In genomic region chr4:42412251-42412650, GRCh38 we compare ENCODE assay signal across 16 cellular contexts. TPM values are rescaled to one million over a fixed set of nuclear protein-coding genes. Genes with fewer than 3 reads are reported as not detected.
DNase-seq lines count a peak whose midpoint lies in the region; ATAC-seq and TF ChIP-seq lines count a peak whose summit lies in the region.
"Had no signal": no experiment of that assay in that cellular context is flagged by ENCODE, and none has a peak within 500 bp of the region (broad histone marks: within the 10 kb centered on the region; RNA-seq: fewer than 3 reads in every experiment).

No MANE protein-coding gene starts in this region.

- H3K36me3 ChIP-seq in brain microvascular endothelial cell (replicated peaks) = no peaks in the 10 kb centered on the region
- no peaks in the 10 kb centered on the region for H3K36me3 ChIP-seq in thoracic aorta
- H3K36me3 ChIP-seq: colonic mucosa had no signal

- no peaks in the 10 kb centered on the region for H3K27me3 ChIP-seq in brain microvascular endothelial cell (replicated peaks)
- no peaks in the 10 kb centered on the region for H3K27me3 ChIP-seq in thoracic aorta (replicated peaks; ENCODE audit: insufficient read depth)
- H3K27me3 ChIP-seq: colonic mucosa, testis had no signal

- no peak overlapping the region for H3K4me3 Mint-ChIP-seq in activated CD8-positive, alpha-beta memory T cell treated with anti-CD3 and anti-CD28 coated beads, Interleukin-2, amount 10 ng/mL, durations not matched to agents 7 days and 5 days
- H3K4me3 Mint-ChIP-seq in T-helper 2 cell treated with Interferon-gamma antibody and Interleukin-4, amounts not matched to agents 5 μg/mL and 100 μg/mL, for 36 hours = no peak overlapping the region
- H3K4me3 Mint-ChIP-seq: activated T-cell treated with anti-CD3 and anti-CD28 coated beads, Interleukin-2, amount 50 U/mL, for 72 hours; IgD-negative memory B cell; naive thymus-derived CD8-positive, alpha-beta T cell had no signal

- peaks cover 5 to 15% of the 10 kb centered on the region in 2 donors for H3K4me1 ChIP-seq in thoracic aorta (ENCODE audit: control insufficient read depth in 1 of 2, low read depth in 2 of 2)
- H3K4me1 ChIP-seq: colonic mucosa, testis had no signal

- H3K9me3 Mint-ChIP-seq in activated CD8-positive, alpha-beta memory T cell treated with anti-CD3 and anti-CD28 coated beads, Interleukin-2, amount 10 ng/mL, durations not matched to agents 7 days and 5 days (ENCODE audit: low read depth) = no peaks in the 10 kb centered on the region
- H3K9me3 Mint-ChIP-seq in T-helper 2 cell treated with Interferon-gamma antibody and Interleukin-4, amounts not matched to agents 5 μg/mL and 100 μg/mL, for 36 hours = no peaks in the 10 kb centered on the region
- H3K9me3 Mint-ChIP-seq: activated T-cell treated with anti-CD3 and anti-CD28 coated beads, Interleukin-2, amount 50 U/mL, for 72 hours; IgD-negative memory B cell; naive thymus-derived CD8-positive, alpha-beta T cell had no signal

- CTCF ChIA-PET in activated CD8-positive, alpha-beta memory T cell treated with anti-CD3 and anti-CD28 coated beads, Interleukin-2, amount 10 ng/mL, durations not matched to agents 7 days and 5 days (lab: Charles Lee) = no interaction called here

- peaks cover 7% of the 10 kb centered on the region for H3K36me3 Mint-ChIP-seq in activated CD8-positive, alpha-beta memory T cell treated with anti-CD3 and anti-CD28 coated beads, Interleukin-2, amount 10 ng/mL, durations not matched to agents 7 days and 5 days
- H3K36me3 Mint-ChIP-seq in T-helper 2 cell treated with Interferon-gamma antibody and Interleukin-4, amounts not matched to agents 5 μg/mL and 100 μg/mL, for 36 hours (ENCODE audit: low read depth) = peaks cover 6% of the 10 kb centered on the region

- no peaks in the 10 kb centered on the region for H3K9me3 ChIP-seq in thoracic aorta
- H3K9me3 ChIP-seq: colonic mucosa, testis had no signal

- ATAC-seq in thoracic aorta (ENCODE audit: insufficient number of reproducible peaks, low FRiP score, low read depth) = peak; percentile 69
- ATAC-seq in activated CD8-positive, alpha-beta memory T cell treated with anti-CD3 and anti-CD28 coated beads, Interleukin-2, amount 10 ng/mL, durations not matched to agents 7 days and 5 days = no peak
- ATAC-seq: activated T-cell treated with anti-CD3 and anti-CD28 coated beads, Interleukin-2, amount 50 U/mL, for 72 hours; naive thymus-derived CD8-positive, alpha-beta T cell had no signal

- no peaks in the 10 kb centered on the region for H3K27me3 Mint-ChIP-seq in activated CD8-positive, alpha-beta memory T cell treated with anti-CD3 and anti-CD28 coated beads, Interleukin-2, amount 10 ng/mL, durations not matched to agents 7 days and 5 days
- no peaks in the 10 kb centered on the region for H3K27me3 Mint-ChIP-seq in T-helper 2 cell treated with Interferon-gamma antibody and Interleukin-4, amounts not matched to agents 5 μg/mL and 100 μg/mL, for 36 hours (ENCODE audit: low read depth)
- H3K27me3 Mint-ChIP-seq: IgD-negative memory B cell; naive thymus-derived CD8-positive, alpha-beta T cell had no signal

- TF ChIP-seq CTCF in brain microvascular endothelial cell (IDR thresholded peaks at IDR 0.05; ENCODE audit: low read depth, low read length, missing control alignments) = no peak
- TF ChIP-seq CTCF in thoracic aorta (IDR thresholded peaks at IDR 0.05) = no peak

- in situ Hi-C loops in brain microvascular endothelial cell (cut with HindIII; ENCODE audit: low pct_ligation_motif_present, low sequenced_read_pairs) = no loop called here

- no peak overlapping the region for H3K27ac Mint-ChIP-seq in activated CD8-positive, alpha-beta memory T cell treated with anti-CD3 and anti-CD28 coated beads, Interleukin-2, amount 10 ng/mL, durations not matched to agents 7 days and 5 days
- H3K27ac Mint-ChIP-seq in T-helper 2 cell treated with Interferon-gamma antibody and Interleukin-4, amounts not matched to agents 5 μg/mL and 100 μg/mL, for 36 hours = no peak overlapping the region
- H3K27ac Mint-ChIP-seq: activated T-cell treated with anti-CD3 and anti-CD28 coated beads, Interleukin-2, amount 50 U/mL, for 72 hours; IgD-negative memory B cell; naive thymus-derived CD8-positive, alpha-beta T cell had no signal

- no peaks in the 10 kb centered on the region for H3K4me1 Mint-ChIP-seq in activated CD8-positive, alpha-beta memory T cell treated with anti-CD3 and anti-CD28 coated beads, Interleukin-2, amount 10 ng/mL, durations not matched to agents 7 days and 5 days
- no peaks in the 10 kb centered on the region for H3K4me1 Mint-ChIP-seq in T-helper 2 cell treated with Interferon-gamma antibody and Interleukin-4, amounts not matched to agents 5 μg/mL and 100 μg/mL, for 36 hours (ENCODE audit: low read depth)
- H3K4me1 Mint-ChIP-seq: IgD-negative memory B cell; naive thymus-derived CD8-positive, alpha-beta T cell had no signal

- no peak overlapping the region for H3K4me3 ChIP-seq in brain microvascular endothelial cell (ENCODE audit: low read depth, low read length)
- H3K4me3 ChIP-seq in thoracic aorta = peak overlapping the region; percentile 34
- H3K4me3 ChIP-seq: colonic mucosa, testis had no signal

- DNase-seq in HCEC 1CT (peak; percentile 1), brain microvascular endothelial cell (peak; percentile 54), iris pigment epithelial cell (ENCODE audit: low read depth) (peak; percentile 90), thoracic aorta (ENCODE audit: low spot score) (no peak), NCI-H526 (lab: John Stamatoyannopoulos, UW) (no peak)
- no peak for DNase-seq in effector CD8-positive, alpha-beta T cell (lab: John Stamatoyannopoulos, UW)
- no peak for DNase-seq in activated CD8-positive, alpha-beta memory T cell treated with anti-CD3 and anti-CD28 coated beads, Interleukin-2, amount 10 ng/mL, durations not matched to agents 7 days and 5 days
- DNase-seq in T-helper 2 cell treated with Interferon-gamma antibody and Interleukin-4, amounts not matched to agents 5 μg/mL and 100 μg/mL, for 36 hours (ENCODE audit: low spot score) = no peak
- DNase-seq: activated T-cell treated with anti-CD3 and anti-CD28 coated beads, Interleukin-2, amount 50 U/mL, for 72 hours; colonic mucosa; DMS79; naive thymus-derived CD8-positive, alpha-beta T cell; RPMI8226; testis; WERI-Rb-1 had no signal

- H3K27ac ChIP-seq in brain microvascular endothelial cell (peak overlapping the region; percentile 55), thoracic aorta (peak overlapping the region; percentile 6 to 54)
- H3K27ac ChIP-seq: colonic mucosa, testis, WERI-Rb-1 had no signal

RNA-seq across cellular contexts. Expression of gene SHISA3, which starts 15.0 kb away (rescaled TPM):
- 10 to 100 TPM; 15.0 to 30.1 TPM for total RNA-seq in thoracic aorta
- under 1 TPM; 0.35 to 0.61 TPM for total RNA-seq in activated CD8-positive, alpha-beta memory T cell treated with anti-CD3 and anti-CD28 coated beads, Interleukin-2, amount 10 ng/mL, durations not matched to agents 7 days and 5 days
- total RNA-seq: naive thymus-derived CD8-positive, alpha-beta T cell had no signal

Comparison
In these comparisons a context has a peak if more than half of its experiments do, and no peak if none do; other contexts are left out.
1. DNase-seq: peak in HCEC 1CT (single experiment), brain microvascular endothelial cell (single experiment) and iris pigment epithelial cell (single experiment); none in thoracic aorta (single experiment), effector CD8-positive, alpha-beta T cell (single experiment), activated CD8-positive, alpha-beta memory T cell treated with anti-CD3 and anti-CD28 coated beads, Interleukin-2, amount 10 ng/mL, durations not matched to agents 7 days and 5 days (single experiment), T-helper 2 cell treated with Interferon-gamma antibody and Interleukin-4, amounts not matched to agents 5 μg/mL and 100 μg/mL, for 36 hours (single experiment) and NCI-H526 (0 of 2).
2. RNA of gene SHISA3, which starts 15.0 kb away (total RNA-seq): 15.0 to 30.1 TPM in thoracic aorta; 0.35 to 0.61 TPM in activated CD8-positive, alpha-beta memory T cell treated with anti-CD3 and anti-CD28 coated beads, Interleukin-2, amount 10 ng/mL, durations not matched to agents 7 days and 5 days; every median in the first group is over 4 times any median in the second.